Comparison of ENCODE assay signal across 1 cellular context in genomic region chr2:70371753-70372152, GRCh38.
TF ChIP-seq lines count a peak whose summit lies in the region.

No MANE protein-coding gene starts in this region.

TF ChIP-seq in Ishikawa, 13 proteins besides CTCF, POLR2A, EP300 and RAD21 (continued from another document):
- TF ChIP-seq REST (IDR thresholded peaks at IDR 0.05; ENCODE audit: low read depth) (no peak), CEBPB (IDR thresholded peaks at IDR 0.05) (peak; percentile 68), FOXM1 (IDR thresholded peaks at IDR 0.05; ENCODE audit: borderline replicate concordance, low read depth) (no peak)
